ENCODE assay signal across 12 cellular contexts in the genomic region with DNA sequence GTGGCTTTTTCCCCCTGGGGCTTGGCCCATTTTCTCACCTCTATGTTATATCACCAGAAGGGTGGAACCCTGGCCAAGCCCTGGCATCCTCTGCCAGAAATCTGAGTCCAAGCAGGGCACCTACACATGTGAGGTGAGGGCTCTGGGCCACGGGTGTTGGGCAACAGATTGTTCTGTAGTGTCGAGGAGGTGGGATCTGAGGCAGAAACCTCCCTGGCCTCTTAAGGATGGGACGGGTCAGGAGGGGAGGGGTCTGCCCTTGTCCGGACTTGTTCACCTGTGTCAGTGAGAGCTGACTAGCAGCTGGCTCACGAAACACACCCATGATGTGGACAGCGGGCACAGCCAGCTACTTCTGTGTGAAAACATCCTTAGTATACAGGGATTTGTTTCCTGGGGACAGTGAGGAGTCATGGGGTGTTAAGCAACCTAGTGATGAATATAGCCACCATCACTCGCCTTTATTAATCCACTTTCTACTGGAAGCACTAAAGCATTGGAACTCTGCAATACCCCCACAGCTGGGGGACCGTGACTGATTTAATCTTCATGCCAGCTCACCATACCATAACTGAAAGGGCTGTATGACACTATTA. TPM values are rescaled to one million over a fixed set of nuclear protein-coding genes. Genes with fewer than 3 reads are reported as not detected.
DNase-seq lines count a peak whose midpoint lies in the region; ATAC-seq and TF ChIP-seq lines count a peak whose summit lies in the region.
"Had no signal": no experiment of that assay in that cellular context is flagged by ENCODE, and none has a peak within 500 bp of the region (broad histone marks: within the 10 kb centered on the region; RNA-seq: fewer than 3 reads in every experiment).

No MANE protein-coding gene starts in this region.

- ATAC-seq in heart left ventricle (no peak), Right ventricle myocardium inferior (no peak), omental fat pad (ENCODE audit: low FRiP score) (peak; percentile 12), upper lobe of right lung (peak; percentile 2), GM18909 (IDR thresholded peaks at IDR 0.05; ENCODE audit: poor library complexity, unreplicated experiment) (no peak)
- ATAC-seq: activated CD8-positive, alpha-beta T cell treated with anti-CD3 and anti-CD28 coated beads for 36 hours; T-cell had no signal

- H3K4me3 ChIP-seq in heart left ventricle: no peak overlapping the region
- no peak overlapping the region for H3K4me3 ChIP-seq in epithelial cell of esophagus (ENCODE audit: low read length)
- no peak overlapping the region for H3K4me3 ChIP-seq in upper lobe of right lung

- TF ChIP-seq POLR2A in heart left ventricle (IDR thresholded peaks at IDR 0.05): no peak

- H3K4me1 ChIP-seq in heart left ventricle: peaks cover 35 to 100% (median 98%) of the 10 kb centered on the region in 12 donors
- peaks cover 96% of the 10 kb centered on the region for H3K4me1 ChIP-seq in upper lobe of right lung

- H3K27ac ChIP-seq in heart left ventricle (peak overlapping the region; percentile 2 to 92 (median 80)), upper lobe of right lung (peak overlapping the region; percentile 45)

- H3K36me3 ChIP-seq in heart left ventricle (no peaks in the 10 kb centered on the region), upper lobe of right lung (no peaks in the 10 kb centered on the region)

- H3K9me3 ChIP-seq in heart left ventricle (no peaks in the 10 kb centered on the region), upper lobe of right lung (no peaks in the 10 kb centered on the region)

- peak in 1 of 5 donors; percentile 47 for DNase-seq in heart left ventricle
- no peak for DNase-seq in Right ventricle myocardium inferior (ENCODE audit: missing footprints)
- DNase-seq in epithelial cell of esophagus (ENCODE audit: low read depth): peak; percentile 99
- DNase-seq in omental fat pad (ENCODE audit: low spot score): no peak
- no peak for DNase-seq in upper lobe of right lung
- DNase-seq in stimulated activated CD4-positive, alpha-beta T cell treated with anti-CD3 and anti-CD28 coated beads, Interleukin-12 subunit alpha, Interleukin-12 subunit beta, amount 100 ng/mL, for 4 hours: no peak
- DNase-seq in DMS79 treated with DMSO at 0.1 percent for 48 hours (lab: John Stamatoyannopoulos, UW): no peak
- DNase-seq: activated CD8-positive, alpha-beta T cell treated with anti-CD3 and anti-CD28 coated beads for 36 hours; GF-D8; NCI-H524; T-cell had no signal

- TF ChIP-seq CTCF in heart left ventricle (IDR thresholded peaks at IDR 0.05) (no peak), epithelial cell of esophagus (IDR thresholded peaks at IDR 0.05; ENCODE audit: insufficient read depth, low read depth, low read length, missing control alignments) (no peak), omental fat pad (IDR thresholded peaks at IDR 0.05) (no peak), upper lobe of right lung (IDR thresholded peaks at IDR 0.05) (no peak)

- H3K27me3 ChIP-seq in heart left ventricle: no peaks in the 10 kb centered on the region
- no peaks in the 10 kb centered on the region for H3K27me3 ChIP-seq in upper lobe of right lung

- WGBS in heart left ventricle, 4 donors: 47 to 63% (median 60%) methylated on average over 8 of the region's 8 CpGs

- intact Hi-C loops in heart left ventricle (cut with DNase I): loop anchor here in 2 of 10 donors (5.0 kb wide), 1 partner anchor 35 kb away; a partner anchor contains a TSS
- intact Hi-C loops in Right ventricle myocardium inferior (cut with DNase I): no loop called here
- intact Hi-C loops in upper lobe of right lung (cut with DNase I): no loop called here

RNA-seq across cellular contexts. Expression of a gene that starts 35.6 kb away (rescaled TPM):
- 100 to 1,000 TPM; 194 to 790 (median 216) TPM for total RNA-seq in heart left ventricle
- 100 to 1,000 TPM in 1 of 2 donors, 10 to 100 TPM in 1; 93.6 to 153 TPM for polyA plus RNA-seq in heart left ventricle
- total RNA-seq in Right ventricle myocardium inferior: 205 TPM
- total RNA-seq in omental fat pad: 100 to 1,000 TPM; 292 to 980 (median 435) TPM
- 1,593 TPM for total RNA-seq in upper lobe of right lung

Comparison
In these comparisons a context has a peak if more than half of its experiments do, and no peak if none do; other contexts are left out.
1. ATAC-seq: peak in omental fat pad (single experiment) and upper lobe of right lung (single experiment); none in heart left ventricle (0 of 4), Right ventricle myocardium inferior (single experiment) and GM18909 (single experiment).